In the genomic region with DNA sequence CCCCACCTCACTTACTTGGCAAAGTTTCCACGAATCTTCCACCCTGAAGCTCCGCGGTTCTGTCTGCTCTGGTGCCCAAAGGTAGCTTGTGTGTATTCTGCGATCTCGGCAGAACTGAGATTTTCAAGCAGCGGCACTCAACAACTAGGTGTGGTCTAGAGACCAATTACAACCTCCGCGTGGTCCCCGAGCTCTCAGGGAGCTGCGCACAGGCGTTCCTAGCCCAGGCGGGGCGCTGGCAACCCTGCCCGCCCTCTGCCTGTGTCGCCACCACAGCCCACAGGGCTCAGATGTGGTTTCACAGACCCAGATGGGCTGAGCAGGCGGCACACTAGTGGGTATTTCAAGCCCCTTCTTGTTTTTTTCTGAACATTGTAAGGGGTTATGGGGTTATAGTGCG, we compare ENCODE assay signal across 12 cellular contexts. TPM values are rescaled to one million over a fixed set of nuclear protein-coding genes. Genes with fewer than 3 reads are reported as not detected.
DNase-seq lines count a peak whose midpoint lies in the region; ATAC-seq lines count a peak whose summit lies in the region.
"Had no signal": no experiment of that assay in that cellular context is flagged by ENCODE, and none has a peak within 500 bp of the region (broad histone marks: within the 10 kb centered on the region; RNA-seq: fewer than 3 reads in every experiment).

No MANE protein-coding gene starts in this region.

- DNase-seq in NCI-H1417 (lab: John Stamatoyannopoulos, UW) (peak; percentile 49 to 71 (median 55)), NCI-H1417 treated with DMSO at 0.1 percent for 48 hours (lab: John Stamatoyannopoulos, UW) (no peak), NCI-H69 (lab: John Stamatoyannopoulos, UW) (peak; percentile 83), activated gamma-delta T cell (lab: John Stamatoyannopoulos, UW) (peak; percentile 69), Right ventricle myocardium inferior (ENCODE audit: missing footprints) (no peak), COLO829 (ENCODE audit: low spot score) (no peak)
- peak; percentile 46 for DNase-seq in stimulated activated CD8-positive, alpha-beta memory T cell treated with anti-CD3 and anti-CD28 coated beads, Interleukin-12 subunit alpha, Interleukin-12 subunit beta, amount 100 ng/mL, for 4 hours (ENCODE audit: low read depth)
- DNase-seq: NCI-H1694 treated with DMSO at 0.1 percent for 48 hours had no signal

- ATAC-seq in Right ventricle myocardium inferior (no peak), HG02678 (IDR thresholded peaks at IDR 0.05; ENCODE audit: unreplicated experiment) (no peak)

- intact Hi-C loops in Right ventricle myocardium inferior (cut with DNase I), result no loop called here

RNA-seq across cellular contexts. Expression of a gene that starts 1.5 kb away (rescaled TPM):
- total RNA-seq in Right ventricle myocardium inferior, result 28.2 TPM

RNA-seq across cellular contexts. Expression of a gene that starts 23.8 kb away (rescaled TPM):
- total RNA-seq in Right ventricle myocardium inferior, result not detected
- total RNA-seq: myocyte had no signal

RNA-seq across cellular contexts. Expression of a gene that starts 39.0 kb away (rescaled TPM):
- total RNA-seq in Right ventricle myocardium inferior, result 10.8 TPM

RNA-seq across cellular contexts. Expression of a gene that starts 44.4 kb away (rescaled TPM):
- 0.70 TPM for total RNA-seq in Right ventricle myocardium inferior
- total RNA-seq: myocyte; T-helper 2 cell treated with Interferon-gamma antibody and Interleukin-4, amounts not matched to agents 100 ng/mL and 5 ng/mL, for 36 hours had no signal

RNA-seq across cellular contexts. Expression of a gene that starts 53.3 kb away (rescaled TPM):
- not detected for total RNA-seq in Right ventricle myocardium inferior
- total RNA-seq: cardiac muscle cell; myocyte; T-helper 2 cell treated with Interferon-gamma antibody and Interleukin-4, amounts not matched to agents 100 ng/mL and 5 ng/mL, for 36 hours had no signal

Comparison
In these comparisons a context has a peak if more than half of its experiments do, and no peak if none do; other contexts are left out.
1. DNase-seq: peak in NCI-H1417 (3 of 3), NCI-H69 (single experiment), activated gamma-delta T cell (single experiment) and stimulated activated CD8-positive, alpha-beta memory T cell treated with anti-CD3 and anti-CD28 coated beads, Interleukin-12 subunit alpha, Interleukin-12 subunit beta, amount 100 ng/mL, for 4 hours (single experiment); none in NCI-H1417 treated with DMSO at 0.1 percent for 48 hours (single experiment), Right ventricle myocardium inferior (single experiment) and COLO829 (single experiment).